Comparison of ENCODE assay signal across 22 cellular contexts in the genomic region with DNA sequence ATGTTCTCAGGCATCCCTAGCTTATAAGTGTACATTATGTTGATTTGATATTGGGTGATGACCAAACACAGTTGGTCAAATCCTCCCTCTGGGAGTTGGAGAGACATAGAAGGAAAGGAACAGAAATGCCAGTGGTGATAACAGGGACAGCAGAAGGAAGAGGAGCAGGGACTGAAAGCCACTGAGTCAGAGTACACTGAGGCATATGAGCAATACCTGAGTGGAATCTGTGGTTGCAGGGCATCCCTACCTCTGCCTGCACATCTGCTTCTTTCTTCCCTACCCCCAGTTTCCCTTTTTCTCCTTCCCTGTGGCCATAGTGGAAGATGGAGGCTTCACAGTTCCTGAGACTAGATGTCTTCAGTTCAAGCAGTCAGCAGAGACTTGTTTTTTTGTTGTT.
"Had no signal": no experiment of that assay in that cellular context is flagged by ENCODE, and none has a peak within 500 bp of the region (broad histone marks: within the 10 kb centered on the region; RNA-seq: fewer than 3 reads in every experiment).

No MANE protein-coding gene starts in this region.

- H3K27me3 Mint-ChIP-seq: naive B cell; stimulated activated naive B cell treated with anti-CD40 and anti-IgM and Interleukin-4, amounts not matched to agents 10 μg/mL and 1 μg/mL and 100 μg/mL, for 72 hours; stimulated activated naive CD8-positive, alpha-beta T cell treated with anti-CD3 and anti-CD28 coated beads, Interleukin-15, amount 100 ng/mL, for 72 hours had no signal

- H3K9ac ChIP-seq: parathyroid adenoma had no signal

- H3K36me3 ChIP-seq: esophagus squamous epithelium, prostate gland, right lobe of liver had no signal

- H3K4me1 Mint-ChIP-seq: stimulated activated naive CD8-positive, alpha-beta T cell treated with anti-CD3 and anti-CD28 coated beads, Interleukin-15, amount 100 ng/mL, for 72 hours had no signal

- H3K4me2 ChIP-seq: hepatocyte had no signal

- H3K4me3 ChIP-seq: dorsolateral prefrontal cortex, esophagus squamous epithelium, hepatocyte, lung, prostate gland, right lobe of liver, testis, tibial nerve had no signal

- H3K27ac ChIP-seq: dorsolateral prefrontal cortex, esophagus squamous epithelium, hepatocyte, parathyroid adenoma, prostate gland, right lobe of liver, testis, tibial nerve had no signal

- DNase-seq: cortex of kidney; effector memory CD4-positive, alpha-beta T cell; esophagus squamous epithelium; foreskin fibroblast; head of caudate nucleus; kidney; left colon; left ventricle myocardium superior; mesendoderm; naive B cell; right lobe of liver; stimulated activated CD4-positive, alpha-beta T cell treated with anti-CD3 and anti-CD28 coated beads, Interleukin-4, amount 100 ng/mL, for 1 hour; stimulated activated naive B cell treated with anti-CD40 and anti-IgM and Interleukin-4, amounts not matched to agents 10 μg/mL and 1 μg/mL and 100 μg/mL, for 72 hours; stimulated activated naive CD8-positive, alpha-beta T cell treated with anti-CD3 and anti-CD28 coated beads, Interleukin-15, amount 100 ng/mL, for 72 hours; testis had no signal

- H3K4me1 ChIP-seq: esophagus squamous epithelium, parathyroid adenoma, prostate gland, right lobe of liver, testis had no signal

- H3K9me3 ChIP-seq: esophagus squamous epithelium, prostate gland, right lobe of liver, testis, tibial nerve had no signal

- H2AFZ ChIP-seq: hepatocyte, parathyroid adenoma had no signal

- H3K27me3 ChIP-seq: dorsolateral prefrontal cortex, esophagus squamous epithelium, hepatocyte, right lobe of liver, testis, tibial nerve had no signal

- H3K4me3 Mint-ChIP-seq: naive B cell; nephron; stimulated activated naive B cell treated with anti-CD40 and anti-IgM and Interleukin-4, amounts not matched to agents 10 μg/mL and 1 μg/mL and 100 μg/mL, for 72 hours; stimulated activated naive CD8-positive, alpha-beta T cell treated with anti-CD3 and anti-CD28 coated beads, Interleukin-15, amount 100 ng/mL, for 72 hours had no signal

- H3K27ac Mint-ChIP-seq: nephron; stimulated activated naive B cell treated with anti-CD40 and anti-IgM and Interleukin-4, amounts not matched to agents 10 μg/mL and 1 μg/mL and 100 μg/mL, for 72 hours; stimulated activated naive CD8-positive, alpha-beta T cell treated with anti-CD3 and anti-CD28 coated beads, Interleukin-15, amount 100 ng/mL, for 72 hours had no signal

- H3K9me3 Mint-ChIP-seq: nephron; stimulated activated naive CD8-positive, alpha-beta T cell treated with anti-CD3 and anti-CD28 coated beads, Interleukin-15, amount 100 ng/mL, for 72 hours had no signal
